Comparison of ENCODE assay signal across 15 cellular contexts in genomic region chrX:110394653-110395052, GRCh38. TPM values are rescaled to one million over a fixed set of nuclear protein-coding genes. Genes with fewer than 3 reads are reported as not detected.
DNase-seq lines count a peak whose midpoint lies in the region; ATAC-seq and TF ChIP-seq lines count a peak whose summit lies in the region.
"Had no signal": no experiment of that assay in that cellular context is flagged by ENCODE, and none has a peak within 500 bp of the region (broad histone marks: within the 10 kb centered on the region; RNA-seq: fewer than 3 reads in every experiment).

No MANE protein-coding gene starts in this region.

- TF ChIP-seq CTCF in fibroblast of lung (conservative IDR thresholded peaks at IDR 0.05 in 1 of 2, IDR thresholded peaks at IDR 0.05 in 1 of 2; ENCODE audit: low read depth in 1 of 2, low read length in 2 of 2) (no peak), smooth muscle cell (IDR thresholded peaks at IDR 0.05; ENCODE audit: borderline replicate concordance, insufficient read depth, poor library complexity, severe bottlenecking) (no peak), spleen (IDR thresholded peaks at IDR 0.05 in 8 of 11, conservative IDR thresholded peaks at IDR 0.05 in 3 of 11) (no peak), Peyer's patch (IDR thresholded peaks at IDR 0.05) (no peak)

- no peaks in the 10 kb centered on the region for H3K27me3 ChIP-seq in fibroblast of lung (ENCODE audit: control insufficient read depth, insufficient read depth, low read length)
- H3K27me3 ChIP-seq in smooth muscle cell (ENCODE audit: low read depth) = no peaks in the 10 kb centered on the region
- H3K27me3 ChIP-seq in spleen (replicated peaks in 1 of 7) = peaks cover 0 to 6% (median 0%) of the 10 kb centered on the region in 7 donors
- no peaks in the 10 kb centered on the region for H3K27me3 ChIP-seq in Peyer's patch
- H3K27me3 ChIP-seq: ovary, transverse colon had no signal

- H3K36me3 ChIP-seq in fibroblast of lung (ENCODE audit: control insufficient read depth, insufficient read depth, low read length) (no peaks in the 10 kb centered on the region), smooth muscle cell (ENCODE audit: low read depth) (no peaks in the 10 kb centered on the region), spleen (no peaks in the 10 kb centered on the region), Peyer's patch (no peaks in the 10 kb centered on the region)
- H3K36me3 ChIP-seq: ovary, transverse colon had no signal

- H3K4me3 ChIP-seq in fibroblast of lung (replicated peaks in 1 of 4; ENCODE audit: control extremely low read depth in 1 of 4, insufficient read depth in 1 of 4, low read depth in 3 of 4, low read length in 4 of 4) (no peak overlapping the region), smooth muscle cell (no peak overlapping the region), spleen (no peak overlapping the region), Peyer's patch (no peak overlapping the region)
- H3K4me3 ChIP-seq: GM23338, ovary, transverse colon had no signal

- ATAC-seq in GM19324 (IDR thresholded peaks at IDR 0.05; ENCODE audit: low FRiP score, unreplicated experiment) = no peak
- ATAC-seq: GM23338 had no signal

- H2AFZ ChIP-seq in fibroblast of lung (ENCODE audit: low read length) = no peak overlapping the region
- no peak overlapping the region for H2AFZ ChIP-seq in smooth muscle cell (ENCODE audit: low read depth)
- H2AFZ ChIP-seq: GM23338 had no signal

- no peaks in the 10 kb centered on the region for H4K20me1 ChIP-seq in fibroblast of lung (ENCODE audit: control insufficient read depth, extremely low read depth, insufficient read depth, low read length)
- H4K20me1 ChIP-seq in smooth muscle cell (ENCODE audit: low read depth) = no peaks in the 10 kb centered on the region

- H3K9ac ChIP-seq in fibroblast of lung (ENCODE audit: insufficient read depth, low read length) = no peak overlapping the region
- H3K9ac ChIP-seq in smooth muscle cell (ENCODE audit: low read depth) = no peak overlapping the region

- 46% methylated on average over 2 of the region's 2 CpGs for WGBS in smooth muscle cell (ENCODE audit: low lambda C conversion rate)
- WGBS in spleen, 5 donors = 82 to 96% (median 90%) methylated on average over 1 to 2 of the region's 2 CpGs

- in situ Hi-C loops in SK-MEL-5 (cut with HindIII; ENCODE audit: low pct_unique_long_range_greater_than_20kb, low sequenced_read_pairs) = no loop called here

- peak; percentile 38 for DNase-seq in NCI-H82 (lab: John Stamatoyannopoulos, UW)
- no peak for DNase-seq in NCI-H82 treated with DMSO at 0.1 percent for 48 hours (lab: John Stamatoyannopoulos, UW; ENCODE audit: unreplicated experiment)
- DNase-seq in SK-MEL-5 (ENCODE audit: low read depth, low spot score) = peak; percentile 73
- DNase-seq in fibroblast of lung (ENCODE audit: low read depth in 2 of 2) = peak; percentile 77 to 78
- DNase-seq in smooth muscle cell (lab: John Stamatoyannopoulos, UW; ENCODE audit: unreplicated experiment) = no peak
- no peak for DNase-seq in spleen
- no peak for DNase-seq in Peyer's patch
- DNase-seq: effector CD4-positive, alpha-beta T cell; NCI-H1105 treated with DMSO at 0.1 percent for 48 hours; NCI-H524; ovary; stimulated activated CD4-positive, alpha-beta T cell treated with anti-CD3 and anti-CD28 coated beads, Interleukin-15, amount 100 ng/mL, for 24 hours; transverse colon had no signal

- no peaks in the 10 kb centered on the region for H3F3A ChIP-seq in smooth muscle cell (ENCODE audit: low read depth)

- H3K4me2 ChIP-seq in fibroblast of lung (ENCODE audit: extremely low read depth, insufficient read depth, low read length) (no peak overlapping the region), smooth muscle cell (no peak overlapping the region)
- H3K4me2 ChIP-seq: GM23338 had no signal

- intact Hi-C loops in spleen (cut with DNase I; ENCODE audit: low total_unique reads) = no loop called here

- H3K9me3 ChIP-seq in fibroblast of lung (ENCODE audit: control insufficient read depth, insufficient read depth, low read depth, low read length) (no peaks in the 10 kb centered on the region), smooth muscle cell (replicated peaks; ENCODE audit: low read depth) (no peaks in the 10 kb centered on the region), spleen (no peaks in the 10 kb centered on the region), Peyer's patch (no peaks in the 10 kb centered on the region)
- H3K9me3 ChIP-seq: ovary, transverse colon had no signal

- TF ChIP-seq POLR2A in spleen (IDR thresholded peaks at IDR 0.05) (no peak), Peyer's patch (IDR thresholded peaks at IDR 0.05) (no peak)

- H3K27ac ChIP-seq in fibroblast of lung (ENCODE audit: insufficient read depth, low read length) (no peak overlapping the region), smooth muscle cell (ENCODE audit: low read depth) (peak overlapping the region; percentile 79), spleen (no peak overlapping the region), Peyer's patch (no peak overlapping the region)
- H3K27ac ChIP-seq: ovary, transverse colon had no signal

- H3K79me2 ChIP-seq in fibroblast of lung (ENCODE audit: control insufficient read depth, insufficient read depth, low read length) (no peaks in the 10 kb centered on the region), smooth muscle cell (ENCODE audit: low read depth) (no peaks in the 10 kb centered on the region)

- H3K4me1 ChIP-seq in fibroblast of lung (ENCODE audit: control insufficient read depth, extremely low read depth, insufficient read depth, low read length) = peaks cover 2% of the 10 kb centered on the region
- no peaks in the 10 kb centered on the region for H3K4me1 ChIP-seq in smooth muscle cell (ENCODE audit: low read depth)
- H3K4me1 ChIP-seq in spleen = no peaks in the 10 kb centered on the region
- H3K4me1 ChIP-seq in Peyer's patch = no peaks in the 10 kb centered on the region
- H3K4me1 ChIP-seq: transverse colon had no signal

RNA-seq across cellular contexts. Expression of gene RTL9, which starts 36.0 kb away (rescaled TPM):
- total RNA-seq in SK-MEL-5 (2014; rRNA removed; shearing (Covaris generic)) = 0.13 and 0.35 TPM in 2 replicates
- polyA plus RNA-seq in SK-MEL-5 (2015; cell fraction: cytosol; rRNA removed) = 0.38 and 0.45 TPM in 2 replicates
- polyA plus RNA-seq in SK-MEL-5 (2015; cell fraction: nucleus; rRNA removed) = 1.4 and 3.3 TPM in 2 replicates
- total RNA-seq in fibroblast of lung (under 0.01 and 0.17 TPM in 2 replicates), smooth muscle cell (0.18 and 0.49 TPM in 2 replicates), spleen (not detected), Peyer's patch (not detected)
- polyA plus RNA-seq in fibroblast of lung (0.09 and 0.18 TPM in 2 replicates), smooth muscle cell (0.21 TPM in 1 of 2 replicates, not detected in the other), spleen (not detected)
- 0.16 and 0.45 TPM in 2 replicates for polyA plus RNA-seq in fibroblast of lung (2012)
- polyA minus RNA-seq in fibroblast of lung (ENCODE audit: low replicate concordance) = 0.47 and 0.78 TPM in 2 replicates
- polyA plus RNA-seq: GM23338 had no signal

Comparison
In these comparisons a context has a peak if more than half of its experiments do, and no peak if none do; other contexts are left out.
1. DNase-seq: peak in NCI-H82 (single experiment), SK-MEL-5 (single experiment) and fibroblast of lung (2 of 2); none in NCI-H82 treated with DMSO at 0.1 percent for 48 hours (single experiment), smooth muscle cell (single experiment), spleen (single experiment) and Peyer's patch (0 of 3).